In the genomic region with DNA sequence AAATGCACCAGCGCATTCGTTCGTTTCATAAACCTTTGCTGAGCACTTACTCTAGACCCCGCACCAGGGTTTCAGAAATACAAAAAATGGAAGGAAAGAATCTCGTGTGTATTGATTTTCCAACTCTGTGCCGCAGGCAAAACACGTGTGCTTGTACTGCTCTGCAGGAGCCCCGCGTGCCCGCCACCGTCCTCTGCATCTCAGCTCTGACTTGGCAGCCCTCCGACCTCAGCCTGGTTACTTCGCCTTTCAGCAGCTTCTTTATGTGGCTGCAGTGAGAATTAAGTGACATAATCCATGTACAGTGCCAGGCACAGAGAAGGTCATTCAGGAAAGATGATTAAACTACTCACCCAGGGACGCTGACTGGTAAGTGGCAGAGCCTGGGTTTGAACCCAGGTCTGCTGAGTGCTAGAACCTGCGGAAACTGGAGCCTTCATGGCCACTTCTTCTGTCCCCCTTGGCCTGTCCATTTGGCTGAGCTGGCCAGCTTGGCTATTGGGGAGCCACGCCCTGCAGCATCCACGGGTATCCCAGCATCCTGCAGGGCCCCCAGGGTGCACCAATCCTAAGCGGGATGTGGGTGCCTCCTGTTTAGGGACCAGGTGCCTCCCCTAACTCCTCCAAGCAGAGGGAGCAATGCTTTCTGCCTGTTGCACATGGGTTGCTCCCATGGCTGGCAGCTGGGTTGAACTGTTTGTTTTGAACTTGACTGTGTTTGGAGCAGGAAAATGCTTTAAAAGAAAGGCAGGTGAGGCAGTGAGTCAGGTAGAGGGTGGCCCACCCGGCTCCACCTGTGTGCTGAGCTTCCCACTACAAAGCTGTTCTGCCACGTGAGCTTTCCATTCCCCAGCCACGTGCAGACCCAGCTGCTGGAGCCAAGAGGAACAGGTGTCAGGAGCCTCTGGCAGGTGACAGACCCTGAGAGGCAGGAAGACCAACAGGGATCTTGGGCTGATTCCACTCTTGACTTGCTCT, we compare ENCODE assay signal across 16 cellular contexts. TPM values are rescaled to one million over a fixed set of nuclear protein-coding genes. Genes with fewer than 3 reads are reported as not detected.
A peak's percentile ranks its signal among the peaks of the same experiment; 100 is the strongest.
DNase-seq lines count a peak whose midpoint lies in the region; ATAC-seq, FAIRE-seq and TF ChIP-seq lines count a peak whose summit lies in the region.
"Had no signal": no experiment of that assay in that cellular context is flagged by ENCODE, and none has a peak within 500 bp of the region (broad histone marks: within the 10 kb centered on the region; RNA-seq: fewer than 3 reads in every experiment).

No MANE protein-coding gene starts in this region.

- no peak overlapping the region for H3K14ac ChIP-seq in H1 (ENCODE audit: insufficient read length)

- H4K91ac ChIP-seq in H1 (replicated peaks; ENCODE audit: insufficient read length, low read length) = no peak overlapping the region

- no peak overlapping the region for H2BK120ac ChIP-seq in H1 (replicated peaks; ENCODE audit: low read depth, low read length)

- no peak overlapping the region for H3K4ac ChIP-seq in H1 (replicated peaks; ENCODE audit: insufficient read length, low read depth, low read length)

- H3K23me2 ChIP-seq in H1 (ENCODE audit: low read depth, low read length) = no peaks in the 10 kb centered on the region

- TF ChIP-seq EP300 in H1 (IDR thresholded peaks at IDR 0.05; ENCODE audit: borderline replicate concordance in 1 of 2, low read depth in 2 of 2, low read length in 2 of 2) = no peak

- ATAC-seq in esophagus mucosa (no peak), HG03139 (IDR thresholded peaks at IDR 0.05; ENCODE audit: unreplicated experiment) (no peak)
- ATAC-seq: natural killer cell treated with Interleukin-12 subunit alpha and Interleukin-12 subunit beta and Interleukin-15 and Interleukin-18, amount 100 ng/mL, for 72 hours had no signal

- H4K5ac ChIP-seq in H1 (ENCODE audit: insufficient read length, low read depth, low read length) = no peak overlapping the region

- H2BK12ac ChIP-seq in H1 (ENCODE audit: low read depth, low read length) = 0 out of 2 replicates have a peak overlapping the region, but pooled peaks have one; percentile 39

- H3K4me3 ChIP-seq in H1 (ENCODE audit: extremely low read depth in 1 of 4, insufficient read depth in 2 of 4, low read depth in 3 of 4, low read length in 4 of 4) (no peak overlapping the region), H7 (ENCODE audit: insufficient read depth, low read depth, low read length) (no peak overlapping the region)

- H3K27me3 ChIP-seq in H1 (replicated peaks in 1 of 4; ENCODE audit: control insufficient read depth in 3 of 4, extremely low read depth in 1 of 4, insufficient read depth in 3 of 4, low read length in 3 of 4) (peaks cover 0 to 26% (median 10%) of the 10 kb centered on the region in 4 experiments; a peak in 5 of 7 replicates), H7 (ENCODE audit: control insufficient read depth, insufficient read depth, low read length) (peaks cover 3% of the 10 kb centered on the region; the same call in 1 of the 2 replicates)

- H3K23ac ChIP-seq in H1 (ENCODE audit: insufficient read length) = no peak overlapping the region

- TF ChIP-seq CTCF in H1 (IDR thresholded peaks at IDR 0.05; ENCODE audit: control extremely low read depth in 1 of 3, insufficient read depth in 1 of 3, low read depth in 1 of 3, low read length in 3 of 3) = no peak

- H2BK15ac ChIP-seq in H1 (ENCODE audit: low read length) = no peak overlapping the region

- POLR2A ChIA-PET in H1 (lab: Charles Lee; ENCODE audit: partially characterized antibody) = no interaction called here

- no peaks in the 10 kb centered on the region for H3K36me3 ChIP-seq in H1 (ENCODE audit: control insufficient read depth in 2 of 4, insufficient read depth in 4 of 4, low read length in 3 of 4)
- no peaks in the 10 kb centered on the region for H3K36me3 ChIP-seq in H7 (replicated peaks; ENCODE audit: control insufficient read depth, insufficient read depth, low read length)

- no peaks in the 10 kb centered on the region for H4K20me1 ChIP-seq in H1 (replicated peaks in 1 of 2; ENCODE audit: control insufficient read depth in 1 of 2, insufficient read depth in 2 of 2, low read length in 2 of 2)

- no peak overlapping the region for H3K18ac ChIP-seq in H1 (ENCODE audit: extremely low read depth, low read length)

- WGBS in H1 (ENCODE audit: extremely low coverage in 1 of 2, insufficient coverage in 1 of 2, insufficient read length in 1 of 2, insufficient replicate concordance in 2 of 2, low coverage in 1 of 2, low lambda C conversion rate in 2 of 2, missing lambda C conversion rate in 1 of 2), 2 experiments = 82% methylated on average over 21 of the region's 21 CpGs; no CpG with 5 or more reads in 1 of the 2 experiments

- H3K56ac ChIP-seq in H1 (replicated peaks; ENCODE audit: insufficient read length, low read depth, low read length) = no peak overlapping the region

- TF ChIP-seq POLR2A in H1 (IDR thresholded peaks at IDR 0.05; ENCODE audit: control extremely low read depth in 1 of 2, low read depth in 2 of 2, low read length in 2 of 2) = no peak

- peaks cover under 1 to 29% (median 12%) of the 10 kb centered on the region in 4 experiments; a peak in 6 of 7 replicates for H3K4me1 ChIP-seq in H1 (replicated peaks in 1 of 4; ENCODE audit: control insufficient read depth in 3 of 4, insufficient read depth in 4 of 4, low read length in 3 of 4)

- no peaks in the 10 kb centered on the region for H3K79me2 ChIP-seq in H1 (ENCODE audit: control insufficient read depth in 1 of 2, insufficient read depth in 2 of 2, low read length in 2 of 2)

- no peak overlapping the region for H3K4me2 ChIP-seq in H1 (ENCODE audit: insufficient read depth in 1 of 2, low read depth in 2 of 2, low read length in 2 of 2)

- CTCF ChIA-PET in H1 (lab: Charles Lee; ENCODE audit: partially characterized antibody) = interaction anchor here (0.6 to 2.3 kb wide), 7 partner anchors 15 to 290 kb away, joined by 3 to 6 read pairs (median 4); no protein-coding TSS in a partner anchor

- H2AK5ac ChIP-seq in H1 (ENCODE audit: low read depth, low read length) = no peak overlapping the region

- no peak overlapping the region for H3K9ac ChIP-seq in H1 (replicated peaks in 1 of 4; ENCODE audit: extremely low read depth in 1 of 4, low read depth in 3 of 4, low read length in 3 of 4)

- no peak overlapping the region for H2AFZ ChIP-seq in H1 (ENCODE audit: low read length)

- no peak overlapping the region for H3K27ac ChIP-seq in H1 (ENCODE audit: low read depth, low read length)

- no peak overlapping the region for H4K8ac ChIP-seq in H1 (ENCODE audit: extremely low read depth, insufficient read depth, low read length)

- H3K9me3 ChIP-seq in H1 (ENCODE audit: insufficient read depth in 2 of 2, low read depth in 1 of 2, low read length in 1 of 2) = no peaks in the 10 kb centered on the region
- H3K9me3 ChIP-seq: Caco-2 had no signal

- peak overlapping the region; percentile 48; the same call in 1 of the 2 replicates for H2BK20ac ChIP-seq in H1 (ENCODE audit: low read length)

- FAIRE-seq in H1 (lab: Jason Lieb, UNC) = no peak
- FAIRE-seq: frontal cortex had no signal

- no peak for TF ChIP-seq RAD21 in H1 (IDR thresholded peaks at IDR 0.05 in 1 of 2, conservative IDR thresholded peaks at IDR 0.05 in 1 of 2; ENCODE audit: low read depth in 2 of 2, low read length in 2 of 2)

- DNase-seq in DMS53 (lab: John Stamatoyannopoulos, UW) (peak; percentile 99), NCI-H1417 treated with DMSO at 0.1 percent for 48 hours (lab: John Stamatoyannopoulos, UW) (peak; percentile 65), NCI-H345 (lab: John Stamatoyannopoulos, UW) (peak; percentile 96), H1 (ENCODE audit: low read depth in 1 of 2, low spot score in 2 of 2) (no peak), H7 (no peak), NCI-H226 (no peak)
- DNase-seq: activated CD8-positive, alpha-beta memory T cell treated with anti-CD3 and anti-CD28 coated beads for 24 hours; amygdala; Caco-2; KBM-7; mammary epithelial cell; NCI-H1048 had no signal

- no peaks in the 10 kb centered on the region for H3K79me1 ChIP-seq in H1 (ENCODE audit: low read depth, low read length)

- H2BK5ac ChIP-seq in H1 (ENCODE audit: low read depth, low read length) = no peak overlapping the region

TF ChIP-seq in H1, 55 proteins besides CTCF, POLR2A, EP300 and RAD21:
- TF ChIP-seq BACH1 (IDR thresholded peaks at IDR 0.05; ENCODE audit: low read length) = no peak
- TF ChIP-seq SUZ12 (IDR thresholded peaks at IDR 0.05; ENCODE audit: low read length) = 0 out of 2 replicates have a peak, but pooled peaks have one; percentile 14

RNA-seq across cellular contexts. Expression of a gene that starts 34.3 kb away (rescaled TPM):
- total RNA-seq in H1 (2021; fragmentation: NEBNext Ultra II Directional; extraction: Animal tissue kit (Norgen Biotek cat#: 25700)) = 0.23 and 0.30 TPM in 2 replicates
- 0.24 and 0.32 TPM in 2 replicates for polyA plus RNA-seq in H1 (2011; rRNA removed)
- polyA plus RNA-seq in H1 (2011; cell fraction: cytosol; rRNA removed) = 0.25 TPM
- 0.44 TPM for polyA plus RNA-seq in H1 (2011; cell fraction: nucleus; rRNA removed)
- polyA plus RNA-seq in H1 (2012, experiment 1 of 2) = 0.27 to 0.51 TPM (median 0.42 TPM) in 4 replicates
- polyA plus RNA-seq in H1 (2012, experiment 2 of 2) = 0.31 TPM
- 0.10 TPM for polyA plus RNA-seq in H1 (2013, experiment 1 of 2)
- 0.15 TPM for polyA plus RNA-seq in H1 (2013, experiment 2 of 2)
- polyA minus RNA-seq in H1 (2011; rRNA and poly(A)+ RNA removed) = 0.19 and 0.46 TPM in 2 replicates
- polyA minus RNA-seq in H1 (2011; cell fraction: cytosol; rRNA and poly(A)+ RNA removed) = 0.44 TPM
- 0.50 TPM for polyA minus RNA-seq in H1 (2011; cell fraction: nucleus; rRNA and poly(A)+ RNA removed)
- total RNA-seq in esophagus mucosa = 0.72 TPM
- 0.07 and 0.11 TPM in 2 replicates for total RNA-seq in H7 (2014; rRNA removed; shearing (Covaris generic))
- total RNA-seq: natural killer cell treated with Interleukin-12 subunit alpha and Interleukin-12 subunit beta and Interleukin-15 and Interleukin-18, amount 100 ng/mL, for 72 hours had no signal

Comparison
In these comparisons a context has a peak if more than half of its experiments do, and no peak if none do; other contexts are left out.
1. DNase-seq: peak in DMS53 (single experiment), NCI-H1417 treated with DMSO at 0.1 percent for 48 hours (single experiment) and NCI-H345 (single experiment); none in H1 (0 of 2), H7 (single experiment) and NCI-H226 (single experiment).